8 cellular contexts compared by ENCODE assay signal in genomic region chr6:149942461-149942829, GRCh38. TPM values are rescaled to one million over a fixed set of nuclear protein-coding genes. Genes with fewer than 3 reads are reported as not detected.
DNase-seq lines count a peak whose midpoint lies in the region; ATAC-seq and TF ChIP-seq lines count a peak whose summit lies in the region.

No MANE protein-coding gene starts in this region.

- H3K9me3 ChIP-seq in Caco-2, result no peaks in the 10 kb centered on the region
- no peaks in the 10 kb centered on the region for H3K9me3 ChIP-seq in Peyer's patch

- peaks cover 9% of the 10 kb centered on the region for H3K36me3 Mint-ChIP-seq in Caco-2 (ENCODE audit: insufficient read depth, unreplicated experiment)
- H3K36me3 Mint-ChIP-seq in endothelial cell (ENCODE audit: low read depth, unreplicated experiment), result peaks cover 8% of the 10 kb centered on the region
- no peaks in the 10 kb centered on the region for H3K36me3 Mint-ChIP-seq in osteocyte (ENCODE audit: unreplicated experiment)

- H3K27ac Mint-ChIP-seq in Caco-2 (ENCODE audit: unreplicated experiment), result no peak overlapping the region
- H3K27ac Mint-ChIP-seq in endothelial cell (ENCODE audit: unreplicated experiment), result no peak overlapping the region
- H3K27ac Mint-ChIP-seq in osteocyte (ENCODE audit: unreplicated experiment), result no peak overlapping the region

- intact Hi-C loops in Caco-2 (cut with micrococcal nuclease; ENCODE audit: unreplicated experiment), result no loop called here
- intact Hi-C loops in left colon (cut with DNase I, micrococcal nuclease), result no loop called here

- POLR2A ChIA-PET in Caco-2 (lab: Charles Lee), result no interaction called here

- BruUV-seq in Caco-2 (replicated peaks; lab: Mats Ljungman, UMichigan), result no TSS peak

- H3K4me3 Mint-ChIP-seq in Caco-2 (ENCODE audit: unreplicated experiment) (peak overlapping the region; percentile 87), endothelial cell (ENCODE audit: unreplicated experiment) (peak overlapping the region; percentile 91), osteocyte (ENCODE audit: unreplicated experiment) (peak overlapping the region; percentile 94)

- H3K9me3 Mint-ChIP-seq in Caco-2 (ENCODE audit: unreplicated experiment) (no peaks in the 10 kb centered on the region), endothelial cell (ENCODE audit: unreplicated experiment) (no peaks in the 10 kb centered on the region), osteocyte (ENCODE audit: unreplicated experiment) (no peaks in the 10 kb centered on the region)

- no peaks in the 10 kb centered on the region; the same call in 1 of the 2 replicates for H3K27me3 ChIP-seq in Caco-2 (replicated peaks; ENCODE audit: control insufficient read depth, insufficient read depth, low read length)
- H3K27me3 ChIP-seq in Peyer's patch, result peaks cover 0 to 24% of the 10 kb centered on the region in 2 donors

- H3K27me3 Mint-ChIP-seq in Caco-2 (ENCODE audit: insufficient read depth, unreplicated experiment) (peaks cover 14% of the 10 kb centered on the region), endothelial cell (ENCODE audit: unreplicated experiment) (peaks cover 28% of the 10 kb centered on the region), osteocyte (ENCODE audit: unreplicated experiment) (peaks cover 30% of the 10 kb centered on the region)

- CTCF ChIA-PET in Caco-2 (lab: Charles Lee), result no interaction called here

- H3K27ac ChIP-seq in Peyer's patch, result no peak overlapping the region

- no peaks in the 10 kb centered on the region for H3K4me1 ChIP-seq in Caco-2
- H3K4me1 ChIP-seq in Peyer's patch, result peaks cover 0 to 26% (median 10%) of the 10 kb centered on the region in 4 donors

- TF ChIP-seq CTCF in Caco-2 (IDR thresholded peaks at IDR 0.05; ENCODE audit: insufficient read depth in 1 of 2, low read depth in 1 of 2, low read length in 1 of 2, severe bottlenecking in 1 of 2, unreplicated experiment in 1 of 2) (no peak), Peyer's patch (IDR thresholded peaks at IDR 0.05) (no peak), endothelial cell (IDR thresholded peaks at IDR 0.05; ENCODE audit: unreplicated experiment) (no peak), osteocyte (IDR thresholded peaks at IDR 0.05) (no peak)

- DNase-seq in Caco-2, result peak in 1 of 2 experiments; percentile 26
- DNase-seq in Peyer's patch, result no peak
- DNase-seq in endothelial cell (ENCODE audit: low spot score), result no peak
- DNase-seq in osteocyte (ENCODE audit: extremely low spot score, unreplicated experiment), result no peak
- no peak for DNase-seq in midbrain (lab: John Stamatoyannopoulos, UW)
- no peak for DNase-seq in left colon
- no peak for DNase-seq in COLO668 (lab: John Stamatoyannopoulos, UW; ENCODE audit: unreplicated experiment)
- no peak for DNase-seq in erythroblast (lab: John Stamatoyannopoulos, UW)

- no peak for TF ChIP-seq POLR2A in Peyer's patch (IDR thresholded peaks at IDR 0.05)
- no peak for TF ChIP-seq POLR2A in erythroblast (IDR thresholded peaks at IDR 0.05; ENCODE audit: low read length)

- ATAC-seq in left colon, result no peak

- no peaks in the 10 kb centered on the region for H3K36me3 ChIP-seq in Caco-2 (ENCODE audit: control insufficient read depth, insufficient read depth, low read length)
- no peaks in the 10 kb centered on the region for H3K36me3 ChIP-seq in Peyer's patch

- peak overlapping the region; percentile 63 for H3K4me3 ChIP-seq in Caco-2 (ENCODE audit: low read depth, low read length)
- H3K4me3 ChIP-seq in Peyer's patch, result peak overlapping the region; percentile 31 to 57 (median 48)

- H3K4me1 Mint-ChIP-seq in Caco-2 (ENCODE audit: low read depth, unreplicated experiment), result peaks cover 6% of the 10 kb centered on the region
- H3K4me1 Mint-ChIP-seq in endothelial cell (ENCODE audit: unreplicated experiment), result peaks cover 14% of the 10 kb centered on the region
- H3K4me1 Mint-ChIP-seq in osteocyte (ENCODE audit: unreplicated experiment), result peaks cover 25% of the 10 kb centered on the region

RNA-seq across cellular contexts. Expression of gene ULBP2, which starts 0.6 kb away (rescaled TPM):
- total RNA-seq in Caco-2 (2022), result 4.8 and 4.9 TPM in 2 replicates
- not detected for total RNA-seq in Peyer's patch
- 9.9 TPM for total RNA-seq in endothelial cell (ENCODE audit: unreplicated experiment)
- 2.1 and 2.9 TPM in 2 replicates for total RNA-seq in osteocyte
- total RNA-seq in left colon, result under 1 TPM in 1 of 2 donors, not detected in 1; 0.31 TPM

RNA-seq across cellular contexts. Expression of gene RAET1G, which starts 19.5 kb away (rescaled TPM):
- total RNA-seq in Caco-2 (2022) (not detected in 2 replicates), Peyer's patch (not detected), endothelial cell (ENCODE audit: unreplicated experiment) (3.8 TPM), osteocyte (0.55 and 0.73 TPM in 2 replicates), left colon (not detected)

RNA-seq across cellular contexts. Expression of gene ULBP1, which starts 21.3 kb away (rescaled TPM):
- total RNA-seq in Caco-2 (2022) (5.4 and 7.7 TPM in 2 replicates), Peyer's patch (not detected), endothelial cell (ENCODE audit: unreplicated experiment) (24.8 TPM), osteocyte (10.7 and 11.5 TPM in 2 replicates), left colon (under 1 TPM in 1 of 2 donors, not detected in 1; 0.09 TPM)

RNA-seq across cellular contexts. Expression of gene RAET1E, which starts 44.5 kb away (rescaled TPM):
- total RNA-seq in Caco-2 (2022) (not detected in 2 replicates), Peyer's patch (not detected), endothelial cell (ENCODE audit: unreplicated experiment) (0.28 TPM), osteocyte (not detected in 2 replicates), left colon (under 1 TPM in 1 of 2 donors, not detected in 1; 0.61 TPM)
